Comparison of ENCODE assay signal across 10 cellular contexts in genomic region chrY:6949947-6950346, GRCh38. TPM values are rescaled to one million over a fixed set of nuclear protein-coding genes. Genes with fewer than 3 reads are reported as not detected.
"Had no signal": no experiment of that assay in that cellular context is flagged by ENCODE, and none has a peak within 500 bp of the region (broad histone marks: within the 10 kb centered on the region; RNA-seq: fewer than 3 reads in every experiment).

No MANE protein-coding gene starts in this region.

- H3K27ac Mint-ChIP-seq: HFFc6 had no signal

- H3K4me3 Mint-ChIP-seq: HFFc6 had no signal

- FAIRE-seq: HTR-8/SVneo had no signal

- H3K9me3 Mint-ChIP-seq: HFFc6 had no signal

- DNase-seq: GM23248, GOT3, H7, HFFc6, IMR-90 had no signal

- H3K4me1 ChIP-seq: HAP-1 had no signal

- H3K36me3 ChIP-seq: HAP-1 had no signal

- H3K9me3 ChIP-seq: HAP-1 had no signal

- H3K4me3 ChIP-seq: GM23248, HAP-1 had no signal

- ATAC-seq: HCT116 had no signal

- H3K27ac ChIP-seq: GM23248 had no signal

RNA-seq across cellular contexts. Expression of gene AMELY, which starts 38.4 kb away (rescaled TPM):
- total RNA-seq: GM23248, H4, H7, HFFc6, HT-29, IMR-90 had no signal
- polyA plus RNA-seq: GM23248, IMR-90 had no signal

RNA-seq across cellular contexts. Expression of gene TBL1Y, which starts 39.5 kb away (rescaled TPM):
- total RNA-seq: GM23248, H4, H7, HFFc6, HT-29, IMR-90 had no signal
- polyA plus RNA-seq: GM23248, IMR-90 had no signal
